In the genomic region with DNA sequence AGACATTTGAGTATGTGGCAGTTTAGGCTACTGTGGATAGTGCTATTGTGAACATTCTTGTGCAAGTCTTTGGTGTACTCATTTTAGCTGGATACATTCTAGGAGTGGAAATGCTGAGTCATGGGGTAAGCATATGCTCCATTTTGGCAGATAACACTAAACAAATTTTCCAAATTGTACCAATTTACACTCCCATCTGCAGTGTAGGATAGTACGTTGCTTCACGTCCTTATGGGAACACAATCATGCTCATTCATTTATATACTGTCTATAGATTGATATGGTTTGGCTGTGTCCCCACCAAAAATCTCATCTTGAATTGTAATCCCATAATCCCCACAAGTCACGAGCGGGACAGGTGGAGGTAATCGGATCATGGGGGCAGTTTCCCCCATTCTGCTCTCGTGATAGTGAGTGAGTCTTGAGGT, we compare ENCODE assay signal across 11 cellular contexts. TPM values are rescaled to one million over a fixed set of nuclear protein-coding genes. Genes with fewer than 3 reads are reported as not detected.
DNase-seq lines count a peak whose midpoint lies in the region; ATAC-seq, FAIRE-seq and TF ChIP-seq lines count a peak whose summit lies in the region.
"Had no signal": no experiment of that assay in that cellular context is flagged by ENCODE, and none has a peak within 500 bp of the region (broad histone marks: within the 10 kb centered on the region; RNA-seq: fewer than 3 reads in every experiment).

No MANE protein-coding gene starts in this region.

- no peaks in the 10 kb centered on the region for H3K27me3 ChIP-seq in left ventricle myocardium inferior (ENCODE audit: low read depth)
- H3K27me3 ChIP-seq in SK-N-SH (ENCODE audit: insufficient read depth): no peaks in the 10 kb centered on the region

- H3K4me2 ChIP-seq in SK-N-SH: no peak overlapping the region

- no peak for TF ChIP-seq EP300 in SK-N-SH (IDR thresholded peaks at IDR 0.05; ENCODE audit: borderline replicate concordance in 1 of 2, low read depth in 1 of 2, low read length in 1 of 2)

- H2AFZ ChIP-seq in SK-N-SH (ENCODE audit: low read depth): no peak overlapping the region

- intact Hi-C loops in left ventricle myocardium superior (cut with micrococcal nuclease): no loop called here
- intact Hi-C loops in left ventricle myocardium inferior (cut with micrococcal nuclease): no loop called here

- peak; percentile 51 for ATAC-seq in left ventricle myocardium superior
- no peak for ATAC-seq in stimulated activated effector memory CD8-positive, alpha-beta T cell treated with anti-CD3 and anti-CD28 coated beads, Interleukin-12 subunit alpha, Interleukin-12 subunit beta, amount 100 ng/mL, for 72 hours

- TF ChIP-seq CTCF in left ventricle myocardium inferior (IDR thresholded peaks at IDR 0.05; ENCODE audit: borderline replicate concordance) (no peak), SK-N-SH (IDR thresholded peaks at IDR 0.05) (no peak), fibroblast of mammary gland (conservative IDR thresholded peaks at IDR 0.05; ENCODE audit: control insufficient read depth, insufficient read depth, low read depth, low read length) (no peak)

- H3K4me3 ChIP-seq in left ventricle myocardium inferior (no peak overlapping the region), SK-N-SH (ENCODE audit: low read depth in 2 of 2, low read length in 1 of 2) (no peak overlapping the region), fibroblast of mammary gland (ENCODE audit: control insufficient read depth, low read depth, low read length) (no peak overlapping the region)

- peaks cover 88% of the 10 kb centered on the region for H3K79me2 ChIP-seq in SK-N-SH (ENCODE audit: insufficient read depth)

- no peaks in the 10 kb centered on the region for H4K20me1 ChIP-seq in SK-N-SH (ENCODE audit: insufficient read depth)

- H3K9me3 Mint-ChIP-seq in stimulated activated effector memory CD8-positive, alpha-beta T cell treated with anti-CD3 and anti-CD28 coated beads, Interleukin-12 subunit alpha, Interleukin-12 subunit beta, amount 100 ng/mL, for 72 hours: no peaks in the 10 kb centered on the region
- H3K9me3 Mint-ChIP-seq: CD4-positive, alpha-beta T cell; H9 had no signal

- H3K27ac ChIP-seq in left ventricle myocardium inferior (replicated peaks) (no peak overlapping the region), SK-N-SH (ENCODE audit: low read depth in 2 of 2, low read length in 1 of 2) (peak overlapping the region; percentile 23 to 39; a peak in 3 of 4 replicates)

- FAIRE-seq in urothelium cell line (lab: Jason Lieb, UNC): peak; percentile 96

- no peak overlapping the region for H3K9ac ChIP-seq in SK-N-SH

- no peak for TF ChIP-seq RAD21 in SK-N-SH (IDR thresholded peaks at IDR 0.05; ENCODE audit: low read length)

- DNase-seq in left ventricle myocardium superior (no peak), left ventricle myocardium inferior (no peak), SK-N-SH (no peak), fibroblast of mammary gland (ENCODE audit: low read depth) (peak; percentile 85), urothelium cell line (ENCODE audit: low spot score) (no peak), NCI-H748 treated with DMSO at 0.1 percent for 48 hours (lab: John Stamatoyannopoulos, UW) (no peak), SW480 (ENCODE audit: low spot score) (no peak)
- no peak for DNase-seq in stimulated activated effector memory CD8-positive, alpha-beta T cell treated with anti-CD3 and anti-CD28 coated beads, Interleukin-12 subunit alpha, Interleukin-12 subunit beta, amount 100 ng/mL, for 72 hours (ENCODE audit: low spot score in 2 of 2)
- DNase-seq: CD4-positive, alpha-beta T cell; H9; NCI-H2227 treated with DMSO at 0.1 percent for 48 hours had no signal

- no peaks in the 10 kb centered on the region for H3K9me3 ChIP-seq in left ventricle myocardium inferior (replicated peaks)
- no peaks in the 10 kb centered on the region for H3K9me3 ChIP-seq in SK-N-SH

- CTCF ChIA-PET in SK-N-SH (lab: Yijun Ruan, JAX): interaction anchor here (0.9 to 1.7 kb wide), 3 partner anchors 15 to 57 kb away, joined by 3 to 6 read pairs (median 5); partner anchors contain the start of gene RNF216

- H3K4me1 ChIP-seq in left ventricle myocardium inferior: peaks cover 8% of the 10 kb centered on the region
- peaks cover 4 to 17% of the 10 kb centered on the region in 2 experiments for H3K4me1 ChIP-seq in SK-N-SH (ENCODE audit: control insufficient read depth in 1 of 2, insufficient read depth in 2 of 2, low read depth in 1 of 2, low read length in 1 of 2)

- peaks cover 17% of the 10 kb centered on the region for H3F3A ChIP-seq in SK-N-SH (replicated peaks; ENCODE audit: insufficient read depth)

- no peak overlapping the region for H3K4me3 Mint-ChIP-seq in stimulated activated effector memory CD8-positive, alpha-beta T cell treated with anti-CD3 and anti-CD28 coated beads, Interleukin-12 subunit alpha, Interleukin-12 subunit beta, amount 100 ng/mL, for 72 hours
- H3K4me3 Mint-ChIP-seq: CD4-positive, alpha-beta T cell; H9 had no signal

- no peaks in the 10 kb centered on the region for H3K9me2 ChIP-seq in SK-N-SH

- H3K4me1 Mint-ChIP-seq in stimulated activated effector memory CD8-positive, alpha-beta T cell treated with anti-CD3 and anti-CD28 coated beads, Interleukin-12 subunit alpha, Interleukin-12 subunit beta, amount 100 ng/mL, for 72 hours: no peaks in the 10 kb centered on the region

- WGBS in SK-N-SH (ENCODE audit: low lambda C conversion rate): 96% methylated on average over 6 of the region's 6 CpGs

- no peak overlapping the region for H3K27ac Mint-ChIP-seq in stimulated activated effector memory CD8-positive, alpha-beta T cell treated with anti-CD3 and anti-CD28 coated beads, Interleukin-12 subunit alpha, Interleukin-12 subunit beta, amount 100 ng/mL, for 72 hours
- H3K27ac Mint-ChIP-seq: CD4-positive, alpha-beta T cell had no signal

- H3K36me3 Mint-ChIP-seq in stimulated activated effector memory CD8-positive, alpha-beta T cell treated with anti-CD3 and anti-CD28 coated beads, Interleukin-12 subunit alpha, Interleukin-12 subunit beta, amount 100 ng/mL, for 72 hours: peaks cover 78% of the 10 kb centered on the region

- POLR2A ChIA-PET in SK-N-SH (lab: Yijun Ruan, JAX): no interaction called here

- peaks cover 61% of the 10 kb centered on the region for H3K36me3 ChIP-seq in left ventricle myocardium inferior
- peaks cover 50 to 74% of the 10 kb centered on the region in 2 experiments for H3K36me3 ChIP-seq in SK-N-SH (replicated peaks in 1 of 2; ENCODE audit: control insufficient read depth in 1 of 2, insufficient read depth in 2 of 2, low read length in 1 of 2)

TF ChIP-seq in SK-N-SH, 30 proteins besides CTCF, POLR2A, EP300 and RAD21:
- no peak for TF ChIP-seq POLR2AphosphoS5 (IDR thresholded peaks at IDR 0.05; ENCODE audit: low read depth, low read length)
- no peak for TF ChIP-seq GABPA (IDR thresholded peaks at IDR 0.05; ENCODE audit: low read depth)
- TF ChIP-seq, protein P1, sequence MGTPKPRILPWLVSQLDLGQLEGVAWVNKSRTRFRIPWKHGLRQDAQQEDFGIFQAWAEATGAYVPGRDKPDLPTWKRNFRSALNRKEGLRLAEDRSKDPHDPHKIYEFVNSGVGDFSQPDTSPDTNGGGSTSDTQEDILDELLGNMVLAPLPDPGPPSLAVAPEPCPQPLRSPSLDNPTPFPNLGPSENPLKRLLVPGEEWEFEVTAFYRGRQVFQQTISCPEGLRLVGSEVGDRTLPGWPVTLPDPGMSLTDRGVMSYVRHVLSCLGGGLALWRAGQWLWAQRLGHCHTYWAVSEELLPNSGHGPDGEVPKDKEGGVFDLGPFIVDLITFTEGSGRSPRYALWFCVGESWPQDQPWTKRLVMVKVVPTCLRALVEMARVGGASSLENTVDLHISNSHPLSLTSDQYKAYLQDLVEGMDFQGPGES (IDR thresholded peaks at IDR 0.05; ENCODE audit: low read depth, low read length): no peak
- TF ChIP-seq MXI1 (IDR thresholded peaks at IDR 0.05; ENCODE audit: low read depth, low read length): no peak
- TF ChIP-seq FOXM1 (IDR thresholded peaks at IDR 0.05; ENCODE audit: low read depth): no peak
- no peak for TF ChIP-seq GATA2 (CRISPR knock-in tag; IDR thresholded peaks at IDR 0.05)
- TF ChIP-seq NFIC (IDR thresholded peaks at IDR 0.05; ENCODE audit: borderline replicate concordance): no peak
- TF ChIP-seq FOSL2 (IDR thresholded peaks at IDR 0.05; ENCODE audit: borderline replicate concordance, low read depth): no peak
- no peak for TF ChIP-seq RXRA (IDR thresholded peaks at IDR 0.05; ENCODE audit: borderline replicate concordance, low read depth)
- TF ChIP-seq TCF12 (IDR thresholded peaks at IDR 0.05): no peak
- no peak for TF ChIP-seq MEF2A (IDR thresholded peaks at IDR 0.05; ENCODE audit: borderline replicate concordance, low read depth)
- TF ChIP-seq, protein P2, sequence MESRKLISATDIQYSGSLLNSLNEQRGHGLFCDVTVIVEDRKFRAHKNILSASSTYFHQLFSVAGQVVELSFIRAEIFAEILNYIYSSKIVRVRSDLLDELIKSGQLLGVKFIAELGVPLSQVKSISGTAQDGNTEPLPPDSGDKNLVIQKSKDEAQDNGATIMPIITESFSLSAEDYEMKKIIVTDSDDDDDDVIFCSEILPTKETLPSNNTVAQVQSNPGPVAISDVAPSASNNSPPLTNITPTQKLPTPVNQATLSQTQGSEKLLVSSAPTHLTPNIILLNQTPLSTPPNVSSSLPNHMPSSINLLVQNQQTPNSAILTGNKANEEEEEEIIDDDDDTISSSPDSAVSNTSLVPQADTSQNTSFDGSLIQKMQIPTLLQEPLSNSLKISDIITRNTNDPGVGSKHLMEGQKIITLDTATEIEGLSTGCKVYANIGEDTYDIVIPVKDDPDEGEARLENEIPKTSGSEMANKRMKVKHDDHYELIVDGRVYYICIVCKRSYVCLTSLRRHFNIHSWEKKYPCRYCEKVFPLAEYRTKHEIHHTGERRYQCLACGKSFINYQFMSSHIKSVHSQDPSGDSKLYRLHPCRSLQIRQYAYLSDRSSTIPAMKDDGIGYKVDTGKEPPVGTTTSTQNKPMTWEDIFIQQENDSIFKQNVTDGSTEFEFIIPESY (IDR thresholded peaks at IDR 0.05; ENCODE audit: borderline replicate concordance, low read depth): no peak
- TF ChIP-seq SIN3A (IDR thresholded peaks at IDR 0.05; ENCODE audit: borderline replicate concordance, low read depth, low read length): no peak
- no peak for TF ChIP-seq SMC3 (IDR thresholded peaks at IDR 0.05; ENCODE audit: low read depth, low read length)
- no peak for TF ChIP-seq EZH2phosphoT487 (IDR thresholded peaks at IDR 0.05; ENCODE audit: borderline replicate concordance, low read depth)
- TF ChIP-seq NRF1 (IDR thresholded peaks at IDR 0.05; ENCODE audit: low read depth, low read length): no peak
- TF ChIP-seq RCOR1 (IDR thresholded peaks at IDR 0.05; ENCODE audit: low read length): no peak

RNA-seq across cellular contexts. Expression of gene RNF216, which starts 25.7 kb away (rescaled TPM):
- total RNA-seq in left ventricle myocardium superior (24.5 TPM), left ventricle myocardium inferior (26.1 TPM)
- 29.5 and 32.1 TPM in 2 replicates for polyA plus RNA-seq in SK-N-SH (2012; rRNA removed)
- polyA plus RNA-seq in SK-N-SH (2012; cell fraction: cytosol; rRNA removed): 21.7 and 23.4 TPM in 2 replicates
- polyA plus RNA-seq in SK-N-SH (2012; cell fraction: nucleus; rRNA removed): 53.3 and 54.4 TPM in 2 replicates
